Comparison of ENCODE assay signal across 25 cellular contexts in genomic region chr6:1405221-1405620, GRCh38. TPM values are rescaled to one million over a fixed set of nuclear protein-coding genes. Genes with fewer than 3 reads are reported as not detected.
"Had no signal": no experiment of that assay in that cellular context is flagged by ENCODE, and none has a peak within 500 bp of the region (broad histone marks: within the 10 kb centered on the region; RNA-seq: fewer than 3 reads in every experiment).

No MANE protein-coding gene starts in this region.

- H3K9me3 ChIP-seq: ovary, psoas muscle, right lobe of liver, suprapubic skin, testis, tibial artery, transverse colon, vagina had no signal

- DNase-seq: naive thymus-derived CD4-positive, alpha-beta T cell; natural killer cell; occipital lobe; ovary; psoas muscle; right cardiac atrium; small intestine; stimulated activated CD4-positive, alpha-beta T cell treated with anti-CD3 and anti-CD28 coated beads, Interleukin-15, amount 100 ng/mL, for 24 hours; stimulated activated CD4-positive, alpha-beta T cell treated with anti-CD3 and anti-CD28 coated beads, Interleukin-2, amount 100 ng/mL, for 24 hours; stimulated activated CD4-positive, alpha-beta T cell treated with anti-CD3 and anti-CD28 coated beads, Interleukin-2, amount 100 ng/mL, for 48 hours; stimulated activated CD4-positive, alpha-beta T cell treated with anti-CD3 and anti-CD28 coated beads, Interleukin-4, amount 100 ng/mL, for 24 hours; stimulated activated naive B cell treated with anti-CD40 and anti-IgM and Interleukin-4, amounts not matched to agents 10 μg/mL and 1 μg/mL and 100 μg/mL, for 72 hours; stimulated activated naive CD4-positive, alpha-beta T cell treated with Interleukin-2 at 50 U/mL for 16 hours; substantia nigra; testis; tibial artery; transverse colon had no signal

- ATAC-seq: naive thymus-derived CD4-positive, alpha-beta T cell; natural killer cell; psoas muscle; right cardiac atrium; right lobe of liver; stimulated activated effector memory CD8-positive, alpha-beta T cell treated with anti-CD3 and anti-CD28 coated beads, Interleukin-12 subunit alpha, Interleukin-12 subunit beta, amount 100 ng/mL, for 72 hours; stimulated activated naive B cell treated with anti-CD40 and anti-IgM and Interleukin-4, amounts not matched to agents 10 μg/mL and 1 μg/mL and 100 μg/mL, for 72 hours had no signal

- H3K27ac ChIP-seq: neural progenitor cell, ovary, parathyroid adenoma, psoas muscle, right lobe of liver, suprapubic skin, testis, tibial artery, transverse colon, vagina had no signal

- H3K27me3 ChIP-seq: ovary, right lobe of liver, testis, vagina had no signal

- H3K36me3 ChIP-seq: neural progenitor cell, ovary, right lobe of liver, suprapubic skin, tibial artery, transverse colon, vagina had no signal

- H3K4me3 ChIP-seq: neural progenitor cell, ovary, psoas muscle, right lobe of liver, suprapubic skin, testis, tibial artery, transverse colon, vagina had no signal

- H3K4me1 ChIP-seq: parathyroid adenoma, psoas muscle, right lobe of liver, suprapubic skin, tibial artery, vagina had no signal

RNA-seq across cellular contexts. Expression of gene FOXF2, which starts 15.8 kb away (rescaled TPM):
- total RNA-seq: naive thymus-derived CD4-positive, alpha-beta T cell; natural killer cell; progenitor cell of endocrine pancreas had no signal
- polyA plus RNA-seq: naive thymus-derived CD4-positive, alpha-beta T cell; neural cell had no signal
